25 cellular contexts compared by ENCODE assay signal in the genomic region with DNA sequence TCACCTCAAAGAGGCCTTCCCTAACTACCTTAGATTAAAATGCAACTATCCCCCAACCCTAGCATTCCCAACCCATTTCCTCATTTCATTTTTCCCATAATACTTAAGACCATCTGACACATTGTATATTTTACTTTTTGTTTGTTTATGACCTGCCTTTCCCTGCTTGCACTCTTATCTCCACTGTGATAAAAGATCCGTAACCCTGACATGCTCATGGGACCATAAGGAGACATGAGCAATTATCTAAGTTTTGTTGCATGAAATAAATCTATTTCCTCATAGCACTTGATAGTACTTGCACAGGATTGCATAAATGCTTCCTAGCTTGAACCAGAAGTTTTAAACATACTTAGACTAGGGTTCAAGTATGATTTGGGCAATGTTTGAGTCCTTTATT.
DNase-seq lines count a peak whose midpoint lies in the region; ATAC-seq and TF ChIP-seq lines count a peak whose summit lies in the region.
"Had no signal": no experiment of that assay in that cellular context is flagged by ENCODE, and none has a peak within 500 bp of the region (broad histone marks: within the 10 kb centered on the region; RNA-seq: fewer than 3 reads in every experiment).

No MANE protein-coding gene starts in this region.

- no peaks in the 10 kb centered on the region for H3K36me3 ChIP-seq in endodermal cell (ENCODE audit: control insufficient read depth, insufficient read depth, low read length)
- no peaks in the 10 kb centered on the region for H3K36me3 ChIP-seq in hepatocyte (replicated peaks; ENCODE audit: insufficient read depth, low read depth)
- H3K36me3 ChIP-seq in mucosa of rectum (ENCODE audit: control insufficient read depth in 2 of 2, insufficient read depth in 2 of 2, low read length in 2 of 2): no peaks in the 10 kb centered on the region
- H3K36me3 ChIP-seq: BE2C; BLaER1 treated with 17β-estradiol and CSF1 and Interleukin-3, amounts not matched to agents 10 nM and 100 nM; HAP-1 had no signal

- no peak overlapping the region for H3K27ac Mint-ChIP-seq in endodermal cell
- no peak overlapping the region for H3K27ac Mint-ChIP-seq in mesothelial cell of epicardium
- H3K27ac Mint-ChIP-seq: CD14-positive monocyte; CD4-positive, alpha-beta T cell; GM23338; HFFc6 had no signal

- no peak overlapping the region for H3K4me2 ChIP-seq in hepatocyte
- H3K4me2 ChIP-seq: A549; BLaER1 treated with 17β-estradiol and CSF1 and Interleukin-3, amounts not matched to agents 10 nM and 100 nM; GM23338 had no signal

- ATAC-seq in GM19351 (IDR thresholded peaks at IDR 0.05; ENCODE audit: unreplicated experiment): no peak
- ATAC-seq: A549, GM12878, GM23338 had no signal

- H4K20me1 ChIP-seq in hepatocyte (ENCODE audit: insufficient read depth, poor library complexity, severe bottlenecking): no peaks in the 10 kb centered on the region
- H4K20me1 ChIP-seq: BLaER1 treated with 17β-estradiol and CSF1 and Interleukin-3, amounts not matched to agents 10 nM and 100 nM had no signal

- H3K4me1 ChIP-seq in endodermal cell (ENCODE audit: control insufficient read depth, insufficient read depth, low read length): no peaks in the 10 kb centered on the region
- H3K4me1 ChIP-seq in hepatocyte (ENCODE audit: insufficient read depth): peaks cover 11% of the 10 kb centered on the region
- peaks cover 0 to 7% of the 10 kb centered on the region in 2 donors for H3K4me1 ChIP-seq in mucosa of rectum (ENCODE audit: control insufficient read depth in 2 of 2, insufficient read depth in 2 of 2, low read length in 2 of 2)
- H3K4me1 ChIP-seq: BE2C; BLaER1 treated with 17β-estradiol and CSF1 and Interleukin-3, amounts not matched to agents 10 nM and 100 nM; HAP-1 had no signal

- 100% methylated on average over 1 of the region's 1 CpG for WGBS in endodermal cell (ENCODE audit: insufficient coverage in 1 of 2, insufficient read length in 1 of 2), 2 experiments
- WGBS in hepatocyte (ENCODE audit: low lambda C conversion rate, missing lambda C conversion rate): 52% methylated on average over 1 of the region's 1 CpG

- H3K9me3 ChIP-seq in endodermal cell (ENCODE audit: control insufficient read depth, low read length) (peaks cover 13% of the 10 kb centered on the region), hepatocyte (ENCODE audit: low read depth) (no peaks in the 10 kb centered on the region), mucosa of rectum (ENCODE audit: control insufficient read depth in 2 of 2, low read length in 2 of 2) (no peaks in the 10 kb centered on the region)
- H3K9me3 ChIP-seq: A549, BE2C, HAP-1 had no signal

- no peak overlapping the region for H2AFZ ChIP-seq in hepatocyte
- H2AFZ ChIP-seq: GM23338 had no signal

- no peaks in the 10 kb centered on the region for H3K79me2 ChIP-seq in hepatocyte

- TF ChIP-seq CTCF in endodermal cell (conservative IDR thresholded peaks at IDR 0.05) (no peak), hepatocyte (IDR thresholded peaks at IDR 0.05; ENCODE audit: poor library complexity) (no peak), mesothelial cell of epicardium (IDR thresholded peaks at IDR 0.05; ENCODE audit: unreplicated experiment) (no peak)

- H3K36me3 Mint-ChIP-seq in endodermal cell (ENCODE audit: low read depth): no peaks in the 10 kb centered on the region
- H3K36me3 Mint-ChIP-seq in mesothelial cell of epicardium: no peaks in the 10 kb centered on the region
- H3K36me3 Mint-ChIP-seq: CD14-positive monocyte; CD8-positive, alpha-beta memory T cell had no signal

- no peak overlapping the region for H3K4me3 Mint-ChIP-seq in endodermal cell
- H3K4me3 Mint-ChIP-seq in mesothelial cell of epicardium: no peak overlapping the region
- H3K4me3 Mint-ChIP-seq: CD14-positive monocyte; CD4-positive, alpha-beta T cell; CD8-positive, alpha-beta memory T cell; GM23338; HFFc6 had no signal

- H3K9me3 Mint-ChIP-seq in endodermal cell: peaks cover 6% of the 10 kb centered on the region
- peaks cover 6% of the 10 kb centered on the region for H3K9me3 Mint-ChIP-seq in mesothelial cell of epicardium
- H3K9me3 Mint-ChIP-seq: HFFc6 had no signal

- DNase-seq in NCI-H226 (peak; percentile 32), endodermal cell (no peak), hepatocyte (ENCODE audit: low spot score) (no peak), mesothelial cell of epicardium (ENCODE audit: low spot score in 2 of 2, unreplicated experiment in 2 of 2) (no peak), NCI-H82 (lab: John Stamatoyannopoulos, UW) (no peak)
- DNase-seq in stimulated activated naive CD4-positive, alpha-beta T cell treated with Interleukin-2 at 50 U/mL for 16 hours (lab: John Stamatoyannopoulos, UW): no peak
- DNase-seq: 8988T; ACHN; AML-193; BE2C; CD4-positive, alpha-beta T cell; CD8-positive, alpha-beta memory T cell; DMS 273 treated with DMSO at 0.1 percent for 48 hours; DMS79; EL; GDM1; HFFc6 had no signal

- H3K27ac ChIP-seq in endodermal cell (ENCODE audit: low read depth, low read length): no peak overlapping the region
- H3K27ac ChIP-seq in hepatocyte: peak overlapping the region; percentile 55
- H3K27ac ChIP-seq in mucosa of rectum (ENCODE audit: low read depth in 2 of 2, low read length in 2 of 2): peak overlapping the region; percentile 49 to 62
- H3K27ac ChIP-seq: A549; BLaER1 treated with 17β-estradiol and CSF1 and Interleukin-3, amounts not matched to agents 10 nM and 100 nM had no signal

- H3K9ac ChIP-seq in endodermal cell (ENCODE audit: extremely low read depth, low read length, poor library complexity, severe bottlenecking) (no peak overlapping the region), mucosa of rectum (ENCODE audit: low read depth in 1 of 2, low read length in 2 of 2) (no peak overlapping the region)
- H3K9ac ChIP-seq: BLaER1 treated with 17β-estradiol and CSF1 and Interleukin-3, amounts not matched to agents 10 nM and 100 nM had no signal

- H3K4me1 Mint-ChIP-seq in endodermal cell (peaks cover 7% of the 10 kb centered on the region), mesothelial cell of epicardium (peaks cover 5% of the 10 kb centered on the region)
- H3K4me1 Mint-ChIP-seq: CD14-positive monocyte; CD8-positive, alpha-beta memory T cell; GM23338 had no signal

- peak overlapping the region; percentile 42 for H3K4me3 ChIP-seq in endodermal cell (ENCODE audit: low read length)
- H3K4me3 ChIP-seq in hepatocyte: no peak overlapping the region
- no peak overlapping the region for H3K4me3 ChIP-seq in mucosa of rectum (ENCODE audit: low read length in 2 of 2)
- H3K4me3 ChIP-seq: A549; BLaER1 treated with 17β-estradiol and CSF1 and Interleukin-3, amounts not matched to agents 10 nM and 100 nM; GM12878; GM23338; HAP-1 had no signal

- H3K27me3 Mint-ChIP-seq in endodermal cell (ENCODE audit: insufficient read depth) (no peaks in the 10 kb centered on the region), mesothelial cell of epicardium (ENCODE audit: low read depth) (no peaks in the 10 kb centered on the region)
- H3K27me3 Mint-ChIP-seq: CD4-positive, alpha-beta T cell; CD8-positive, alpha-beta memory T cell had no signal

- no peaks in the 10 kb centered on the region for H3K9me2 ChIP-seq in hepatocyte (replicated peaks; ENCODE audit: insufficient read depth)

- H3K27me3 ChIP-seq in endodermal cell (ENCODE audit: control insufficient read depth, insufficient read depth, low read length, poor library complexity, severe bottlenecking): no peaks in the 10 kb centered on the region
- no peaks in the 10 kb centered on the region for H3K27me3 ChIP-seq in hepatocyte
- no peaks in the 10 kb centered on the region for H3K27me3 ChIP-seq in mucosa of rectum (ENCODE audit: control insufficient read depth in 2 of 2, insufficient read depth in 2 of 2, low read length in 2 of 2)
- H3K27me3 ChIP-seq: BE2C; BLaER1 treated with 17β-estradiol and CSF1 and Interleukin-3, amounts not matched to agents 10 nM and 100 nM had no signal
